22 cellular contexts compared by ENCODE assay signal in the genomic region with DNA sequence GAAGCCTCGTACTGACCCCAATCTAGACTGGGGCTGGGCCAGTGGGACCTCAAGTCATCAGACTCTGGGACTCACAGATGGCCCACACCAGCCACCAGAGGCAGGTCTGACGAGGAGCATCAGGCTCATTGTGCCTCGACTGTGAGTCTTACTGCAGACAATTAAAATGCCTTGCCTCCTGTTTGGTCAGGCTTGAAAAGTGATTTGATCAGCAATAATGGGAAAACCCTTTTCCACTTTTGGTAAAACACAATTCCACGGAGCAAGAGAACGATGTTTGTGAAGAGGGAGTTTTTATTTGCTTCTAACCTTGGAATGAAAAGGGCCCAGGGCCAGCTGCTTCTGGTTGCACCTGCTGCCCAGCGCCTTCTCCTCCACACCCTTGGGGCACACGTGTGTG.
"Had no signal": no experiment of that assay in that cellular context is flagged by ENCODE, and none has a peak within 500 bp of the region (broad histone marks: within the 10 kb centered on the region; RNA-seq: fewer than 3 reads in every experiment).

No MANE protein-coding gene starts in this region.

- H3K36me3 Mint-ChIP-seq: activated naive CD4-positive, alpha-beta T cell treated with anti-CD3 and anti-CD28 coated beads, Interleukin-2, amount 10 ng/mL, durations not matched to agents 7 days and 5 days had no signal

- H3K27me3 ChIP-seq: brain microvascular endothelial cell, cardiac muscle cell, MG63, Peyer's patch, SJCRH30 had no signal

- H3K9ac ChIP-seq: SK-N-SH had no signal

- DNase-seq: activated CD4-positive, alpha-beta T cell treated with anti-CD3 and anti-CD28 coated beads for 4 hours; activated CD8-positive, alpha-beta memory T cell treated with anti-CD3 and anti-CD28 coated beads, Interleukin-2, amount 50 U/mL, for 4 hours; activated CD8-positive, alpha-beta T cell treated with anti-CD3 and anti-CD28 coated beads for 36 hours; activated gamma-delta T cell treated with Interleukin-2 at 50 U/mL for 16 hours; activated naive CD4-positive, alpha-beta T cell treated with anti-CD3 and anti-CD28 coated beads, Interleukin-2, amount 10 ng/mL, durations not matched to agents 7 days and 5 days; activated naive CD8-positive, alpha-beta T cell treated with anti-CD3 and anti-CD28 coated beads for 36 hours; activated T-cell treated with anti-CD3 and anti-CD28 coated beads, Interleukin-2, amount 50 U/mL, for 72 hours; brain microvascular endothelial cell; MG63; NCI-H1930; NCI-H446 treated with DMSO at 0.1 percent for 48 hours; NCI-H524 treated with DMSO at 0.1 percent for 48 hours; NCI-H82; Peyer's patch; Right ventricle myocardium superior; SJCRH30; SK-N-SH had no signal

- H3K36me3 ChIP-seq: brain microvascular endothelial cell, cardiac muscle cell, MG63, Peyer's patch, SJCRH30 had no signal

- H3K4me3 ChIP-seq: cardiac muscle cell, MG63, Peyer's patch, SJCRH30 had no signal

- ATAC-seq: activated CD4-positive, CD25-positive, alpha-beta regulatory T cell treated with anti-CD3 and anti-CD28 coated beads, Interleukin-2, amount 50 U/mL, for 24 hours; activated CD8-positive, alpha-beta T cell treated with anti-CD3 and anti-CD28 coated beads for 36 hours; activated T-cell treated with anti-CD3 and anti-CD28 coated beads, Interleukin-2, amount 50 U/mL, for 72 hours had no signal

- H3K4me1 Mint-ChIP-seq: activated naive CD4-positive, alpha-beta T cell treated with anti-CD3 and anti-CD28 coated beads, Interleukin-2, amount 10 ng/mL, durations not matched to agents 7 days and 5 days; activated naive CD8-positive, alpha-beta T cell treated with anti-CD3 and anti-CD28 coated beads for 36 hours had no signal

- H3K27ac ChIP-seq: brain microvascular endothelial cell, cardiac muscle cell, Peyer's patch, RWPE1, SJCRH30 had no signal

- H3K27ac Mint-ChIP-seq: activated CD8-positive, alpha-beta T cell treated with anti-CD3 and anti-CD28 coated beads for 36 hours; activated naive CD4-positive, alpha-beta T cell treated with anti-CD3 and anti-CD28 coated beads, Interleukin-2, amount 10 ng/mL, durations not matched to agents 7 days and 5 days; activated naive CD8-positive, alpha-beta T cell treated with anti-CD3 and anti-CD28 coated beads for 36 hours; activated T-cell treated with anti-CD3 and anti-CD28 coated beads, Interleukin-2, amount 50 U/mL, for 72 hours; activated T-helper 2 cell treated with anti-CD3 and anti-CD28 coated beads, Interferon-gamma antibody, Interleukin-2, Interleukin-4, amounts not matched to agents 10 μg/mL and 5 μg/mL and 100 μg/mL, durations not matched to agents 14 hours and 24 hours and 36 hours; T-helper 1 cell treated with Interleukin-12 subunit alpha and Interleukin-12 subunit beta and Interleukin-4 antibody, amounts not matched to agents 30 μg/mL and 1 μg/mL, for 36 hours had no signal

- H3K4me2 ChIP-seq: SK-N-SH had no signal

- H3K9me3 ChIP-seq: MG63, Peyer's patch, SJCRH30, SK-N-SH had no signal

- H3K9me3 Mint-ChIP-seq: activated CD8-positive, alpha-beta T cell treated with anti-CD3 and anti-CD28 coated beads for 36 hours; activated naive CD4-positive, alpha-beta T cell treated with anti-CD3 and anti-CD28 coated beads, Interleukin-2, amount 10 ng/mL, durations not matched to agents 7 days and 5 days; activated naive CD8-positive, alpha-beta T cell treated with anti-CD3 and anti-CD28 coated beads for 36 hours; activated T-cell treated with anti-CD3 and anti-CD28 coated beads, Interleukin-2, amount 50 U/mL, for 72 hours; activated T-helper 2 cell treated with anti-CD3 and anti-CD28 coated beads, Interferon-gamma antibody, Interleukin-2, Interleukin-4, amounts not matched to agents 10 μg/mL and 5 μg/mL and 100 μg/mL, durations not matched to agents 14 hours and 24 hours and 36 hours; T-helper 1 cell treated with Interleukin-12 subunit alpha and Interleukin-12 subunit beta and Interleukin-4 antibody, amounts not matched to agents 30 μg/mL and 1 μg/mL, for 36 hours had no signal

- H3K27me3 Mint-ChIP-seq: activated CD8-positive, alpha-beta T cell treated with anti-CD3 and anti-CD28 coated beads for 36 hours; activated naive CD4-positive, alpha-beta T cell treated with anti-CD3 and anti-CD28 coated beads, Interleukin-2, amount 10 ng/mL, durations not matched to agents 7 days and 5 days; activated naive CD8-positive, alpha-beta T cell treated with anti-CD3 and anti-CD28 coated beads for 36 hours had no signal

- H3K4me1 ChIP-seq: Peyer's patch, SJCRH30 had no signal

- H3K4me3 Mint-ChIP-seq: activated CD8-positive, alpha-beta T cell treated with anti-CD3 and anti-CD28 coated beads for 36 hours; activated naive CD4-positive, alpha-beta T cell treated with anti-CD3 and anti-CD28 coated beads, Interleukin-2, amount 10 ng/mL, durations not matched to agents 7 days and 5 days; activated naive CD8-positive, alpha-beta T cell treated with anti-CD3 and anti-CD28 coated beads for 36 hours; activated T-cell treated with anti-CD3 and anti-CD28 coated beads, Interleukin-2, amount 50 U/mL, for 72 hours; T-helper 1 cell treated with Interleukin-12 subunit alpha and Interleukin-12 subunit beta and Interleukin-4 antibody, amounts not matched to agents 30 μg/mL and 1 μg/mL, for 36 hours had no signal
